ENCODE assay signal across 17 cellular contexts in the genomic region with DNA sequence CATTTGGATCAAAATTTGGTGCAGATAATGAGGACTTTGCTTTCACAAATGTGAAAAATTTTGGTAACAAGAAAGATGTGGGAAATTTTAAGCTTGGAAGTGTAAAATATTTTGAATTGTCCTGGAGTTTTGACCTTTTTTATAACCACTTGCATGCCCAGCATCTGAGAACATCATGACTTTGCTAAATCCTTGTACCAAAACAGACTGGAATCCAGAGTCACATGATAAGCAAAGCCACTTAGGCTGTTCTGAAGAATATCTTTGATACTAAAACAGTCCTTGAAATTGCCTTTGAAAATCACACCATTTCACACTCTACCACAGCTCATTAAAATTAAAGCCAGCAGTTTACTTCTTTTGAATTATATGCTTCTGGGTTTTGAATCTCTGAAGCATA. TPM values are rescaled to one million over a fixed set of nuclear protein-coding genes. Genes with fewer than 3 reads are reported as not detected.
DNase-seq lines count a peak whose midpoint lies in the region; ATAC-seq and TF ChIP-seq lines count a peak whose summit lies in the region.
"Had no signal": no experiment of that assay in that cellular context is flagged by ENCODE, and none has a peak within 500 bp of the region (broad histone marks: within the 10 kb centered on the region; RNA-seq: fewer than 3 reads in every experiment).

No MANE protein-coding gene starts in this region.

- intact Hi-C loops in thyroid gland (cut with DNase I) = no loop called here

- H3K4me3 ChIP-seq in thyroid gland (replicated peaks in 1 of 3) = no peak overlapping the region
- H3K4me3 ChIP-seq: body of pancreas, prostate gland had no signal

- no peak for ATAC-seq in HG02852 (IDR thresholded peaks at IDR 0.05; ENCODE audit: unreplicated experiment)
- ATAC-seq: body of pancreas had no signal

- H3K27ac ChIP-seq in cingulate gyrus (ENCODE audit: low read depth, low read length) (peak overlapping the region; percentile 81), layer of hippocampus (ENCODE audit: low read depth, low read length) (peak overlapping the region; percentile 73), thyroid gland (peak overlapping the region; percentile 41 to 67 (median 63))
- H3K27ac ChIP-seq: body of pancreas, prostate gland, VCaP had no signal

- no peaks in the 10 kb centered on the region for H3K36me3 ChIP-seq in thyroid gland
- H3K36me3 ChIP-seq: BE2C, prostate gland had no signal

- peak; percentile 30 for DNase-seq in OCI-M1 (lab: John Stamatoyannopoulos, UW)
- DNase-seq in thyroid gland = no peak
- DNase-seq in RKO (ENCODE audit: low spot score) = no peak
- DNase-seq in Ammon's horn (ENCODE audit: low spot score) = no peak
- DNase-seq: activated gamma-delta T cell treated with Interleukin-2 at 50 U/mL for 16 hours, BE2C, body of pancreas, head of caudate nucleus, kidney glomerular epithelial cell, NCI-H187, NCI-H526, trophoblast cell had no signal

- no peak for TF ChIP-seq POLR2A in thyroid gland (IDR thresholded peaks at IDR 0.05)

- TF ChIP-seq CTCF in thyroid gland (IDR thresholded peaks at IDR 0.05) = no peak

- H3K4me1 ChIP-seq in thyroid gland = peaks cover 14 to 19% of the 10 kb centered on the region in 2 donors
- H3K4me1 ChIP-seq: BE2C, prostate gland had no signal

- H3K27me3 ChIP-seq in layer of hippocampus (ENCODE audit: control insufficient read depth, insufficient read depth, low read length) (no peaks in the 10 kb centered on the region), thyroid gland (no peaks in the 10 kb centered on the region)
- H3K27me3 ChIP-seq: body of pancreas had no signal

- no peaks in the 10 kb centered on the region for H3K9me3 ChIP-seq in thyroid gland
- H3K9me3 ChIP-seq: BE2C, body of pancreas, prostate gland had no signal

RNA-seq across cellular contexts. Expression of a gene that starts 2.5 kb away (rescaled TPM):
- 10 to 100 TPM; 28.4 to 66.5 (median 46.2) TPM for total RNA-seq in thyroid gland
